In genomic region chr1:25031966-25032667, GRCh38 we compare ENCODE assay signal across 8 cellular contexts.
DNase-seq lines count a peak whose midpoint lies in the region; ATAC-seq and TF ChIP-seq lines count a peak whose summit lies in the region.

No MANE protein-coding gene starts in this region.

- ATAC-seq in CD4-positive, alpha-beta T cell (ENCODE audit: poor library complexity), result peak; percentile 76
- ATAC-seq in GM19025 (IDR thresholded peaks at IDR 0.05; ENCODE audit: low read depth, unreplicated experiment) (peak; percentile 36), HG03439 (IDR thresholded peaks at IDR 0.05; ENCODE audit: unreplicated experiment) (peak; percentile 42)

- DNase-seq in CD4-positive, alpha-beta T cell, result peak; percentile 43 to 73 (median 50)
- DNase-seq in epithelial cell of esophagus (ENCODE audit: low read depth), result peak; percentile 87
- peak; percentile 62 for DNase-seq in transverse colon
- DNase-seq in GM03348 (ENCODE audit: low spot score), result no peak
- DNase-seq in LoVo (ENCODE audit: low spot score), result no peak

- intact Hi-C loops in CD4-positive, alpha-beta T cell (cut with DNase I, micrococcal nuclease), result loop anchor here (1.0 to 5.0 kb wide), 4 partner anchors 9 to 67 kb away; no protein-coding TSS in a partner anchor
- intact Hi-C loops in transverse colon (cut with DNase I; ENCODE audit: low total_unique reads), result no loop called here

- no peaks in the 10 kb centered on the region for H3K27me3 ChIP-seq in CD4-positive, alpha-beta T cell (ENCODE audit: control insufficient read depth, insufficient read depth, low read length)
- no peaks in the 10 kb centered on the region for H3K27me3 ChIP-seq in transverse colon

- WGBS in transverse colon (ENCODE audit: low coverage in 1 of 2), 2 donors, result 37 to 47% methylated on average over 6 to 21 of the region's 21 CpGs

- H3K36me3 Mint-ChIP-seq in CD4-positive, alpha-beta T cell (ENCODE audit: low read depth), result no peaks in the 10 kb centered on the region

- H3K9me3 Mint-ChIP-seq in CD4-positive, alpha-beta T cell, result no peaks in the 10 kb centered on the region

- POLR2A ChIA-PET in CD4-positive, alpha-beta T cell (lab: Charles Lee), result interaction anchor here (0.5 to 7.5 kb wide), 7 partner anchors 9 to 1086 kb away, joined by 3 to 100 read pairs (median 5); partner anchors contain the start of gene RUNX3

- peak overlapping the region; percentile 84 for H3K27ac Mint-ChIP-seq in CD4-positive, alpha-beta T cell

- H3K4me3 Mint-ChIP-seq in CD4-positive, alpha-beta T cell, result peak overlapping the region; percentile 32

- in situ Hi-C loops in transverse colon (cut with MboI; ENCODE audit: low pct_ligation_motif_present in 1 of 4, low pct_unique_long_range_greater_than_20kb in 1 of 4, low sequenced_read_pairs in 3 of 4), result loop anchor here (10.0 to 25.0 kb wide), 4 partner anchors 95 to 187 kb away; partner anchors contain the start of gene RUNX3 (in 3 of the 4)

- H3K27ac ChIP-seq in CD4-positive, alpha-beta T cell (ENCODE audit: low read depth, low read length), result peak overlapping the region; percentile 84
- H3K27ac ChIP-seq in VCaP (peak overlapping the region; percentile 96), transverse colon (peak overlapping the region; percentile 31 to 64 (median 48))

- no peak for TF ChIP-seq EP300 in transverse colon (IDR thresholded peaks at IDR 0.05; ENCODE audit: low read depth)

- TF ChIP-seq POLR2A in transverse colon (IDR thresholded peaks at IDR 0.05), result no peak

- H3K9me3 ChIP-seq in CD4-positive, alpha-beta T cell (ENCODE audit: control insufficient read depth, low read length), result no peaks in the 10 kb centered on the region
- no peaks in the 10 kb centered on the region for H3K9me3 ChIP-seq in transverse colon

- H3K4me1 ChIP-seq in transverse colon, result peaks cover 0 to 45% (median 1%) of the 10 kb centered on the region in 4 donors

- H3K36me3 ChIP-seq in transverse colon, result no peaks in the 10 kb centered on the region

- CTCF ChIA-PET in CD4-positive, alpha-beta T cell (lab: Charles Lee), result interaction anchor here (0.6 to 2.6 kb wide), 11 partner anchors 9 to 184 kb away, joined by 3 to 20 read pairs (median 3); no protein-coding TSS in a partner anchor

- no peaks in the 10 kb centered on the region for H3K27me3 Mint-ChIP-seq in CD4-positive, alpha-beta T cell

- peaks cover 71% of the 10 kb centered on the region for H3K4me1 Mint-ChIP-seq in CD4-positive, alpha-beta T cell (ENCODE audit: low read depth)

- TF ChIP-seq CTCF in CD4-positive, alpha-beta T cell (IDR thresholded peaks at IDR 0.05), result no peak
- TF ChIP-seq CTCF in VCaP (conservative IDR thresholded peaks at IDR 0.05) (peak; percentile 15; the same call in 1 of the 2 replicates), epithelial cell of esophagus (IDR thresholded peaks at IDR 0.05; ENCODE audit: insufficient read depth, low read depth, low read length, missing control alignments) (no peak), transverse colon (IDR thresholded peaks at IDR 0.05) (no peak)

- H3K4me3 ChIP-seq in epithelial cell of esophagus (ENCODE audit: low read length) (no peak overlapping the region), transverse colon (no peak overlapping the region)

Comparison
In these comparisons a context has a peak if more than half of its experiments do, and no peak if none do; other contexts are left out.
1. DNase-seq: peak in CD4-positive, alpha-beta T cell (10 of 10), epithelial cell of esophagus (single experiment) and transverse colon (single experiment); none in GM03348 (single experiment) and LoVo (single experiment).
2. Peak in every context shown above with its lines, with median percentiles within 50 percentile points of each other: ATAC-seq and H3K27ac ChIP-seq.